Comparison of ENCODE assay signal across 15 cellular contexts in the genomic region with DNA sequence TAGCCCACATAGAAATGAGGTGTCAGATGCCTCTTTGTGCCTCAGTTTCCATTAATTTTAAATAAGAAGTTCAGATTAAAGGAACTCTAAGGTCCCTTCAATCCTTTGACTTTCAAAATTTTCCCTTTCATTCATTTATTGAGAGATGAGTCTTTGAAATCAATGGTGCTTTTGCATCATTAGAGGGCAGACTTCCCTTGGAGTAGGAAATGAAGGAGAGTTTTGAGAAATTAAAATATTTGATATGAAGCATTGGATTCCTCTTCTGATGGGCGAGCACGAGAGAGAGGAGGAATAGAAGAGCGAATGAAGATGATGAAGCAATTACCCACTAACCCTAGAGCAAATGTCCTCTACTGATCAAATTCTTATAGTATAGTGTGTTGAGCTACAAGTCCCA.
DNase-seq lines count a peak whose midpoint lies in the region; ATAC-seq, FAIRE-seq and TF ChIP-seq lines count a peak whose summit lies in the region.
"Had no signal": no experiment of that assay in that cellular context is flagged by ENCODE, and none has a peak within 500 bp of the region (broad histone marks: within the 10 kb centered on the region; RNA-seq: fewer than 3 reads in every experiment).

No MANE protein-coding gene starts in this region.

- H3K4me1 Mint-ChIP-seq in activated naive CD4-positive, alpha-beta T cell treated with anti-CD3 and anti-CD28 coated beads for 36 hours (ENCODE audit: low read depth), result no peaks in the 10 kb centered on the region

- peaks cover 14% of the 10 kb centered on the region for H3K27me3 Mint-ChIP-seq in activated naive CD4-positive, alpha-beta T cell treated with anti-CD3 and anti-CD28 coated beads for 36 hours (ENCODE audit: low read depth)

- DNase-seq in AG04449 (ENCODE audit: low read depth, low spot score), result no peak
- DNase-seq in HCEC 1CT, result peak; percentile 36
- DNase-seq in bronchial epithelial cell (ENCODE audit: low read depth), result no peak
- no peak for DNase-seq in keratinocyte (ENCODE audit: low read depth, low spot score)
- no peak for DNase-seq in activated naive CD4-positive, alpha-beta T cell treated with anti-CD3 and anti-CD28 coated beads for 36 hours
- no peak for DNase-seq in EL
- DNase-seq in ascending aorta (ENCODE audit: low spot score in 2 of 2), result no peak
- DNase-seq: activated CD8-positive, alpha-beta memory T cell treated with anti-CD3 and anti-CD28 coated beads, Interleukin-2, amount 50 U/mL, for 4 hours; activated naive CD4-positive, alpha-beta T cell treated with Interleukin-2 at 50 U/mL for 16 hours; GOT3; substantia nigra; T-helper 17 cell had no signal

- H3K36me3 ChIP-seq in bronchial epithelial cell (ENCODE audit: control insufficient read depth, insufficient read depth, low read length) (no peaks in the 10 kb centered on the region), keratinocyte (ENCODE audit: control insufficient read depth in 2 of 2, extremely low read depth in 1 of 2, insufficient read depth in 2 of 2, low read length in 2 of 2) (no peaks in the 10 kb centered on the region), ascending aorta (no peaks in the 10 kb centered on the region)
- H3K36me3 ChIP-seq: breast epithelium had no signal

- CTCF ChIA-PET in AG04449 (lab: Yijun Ruan, JAX), result interaction anchor here (0.8 to 1.8 kb wide), 14 partner anchors 13 to 241 kb away, joined by 3 to 20 read pairs (median 4); no protein-coding TSS in a partner anchor
- CTCF ChIA-PET in activated naive CD4-positive, alpha-beta T cell treated with anti-CD3 and anti-CD28 coated beads for 36 hours (lab: Charles Lee), result interaction anchor here (0.7 kb wide), 1 partner anchor 301 kb away, joined by 3 read pairs; no protein-coding TSS in a partner anchor

- intact Hi-C loops in activated naive CD4-positive, alpha-beta T cell treated with anti-CD3 and anti-CD28 coated beads for 36 hours (cut with micrococcal nuclease), result no loop called here
- intact Hi-C loops in ascending aorta (cut with DNase I), result loop anchor here (5.0 kb wide), 1 partner anchor 206 kb away; no protein-coding TSS in a partner anchor

- no peaks in the 10 kb centered on the region for H3K36me3 Mint-ChIP-seq in activated naive CD4-positive, alpha-beta T cell treated with anti-CD3 and anti-CD28 coated beads for 36 hours (ENCODE audit: low read depth)

- H3K27me3 ChIP-seq in bronchial epithelial cell (ENCODE audit: control insufficient read depth, insufficient read depth, low read length), result no peaks in the 10 kb centered on the region
- H3K27me3 ChIP-seq in keratinocyte (ENCODE audit: control insufficient read depth, extremely low read depth, insufficient read depth, low read length), result no peaks in the 10 kb centered on the region
- H3K27me3 ChIP-seq in ascending aorta, result no peaks in the 10 kb centered on the region
- H3K27me3 ChIP-seq: breast epithelium had no signal

- no peak overlapping the region for H3K4me2 ChIP-seq in keratinocyte (ENCODE audit: control insufficient read depth, extremely low read depth, insufficient read depth, low read depth, low read length)

- no peaks in the 10 kb centered on the region for H3K79me2 ChIP-seq in keratinocyte (ENCODE audit: control insufficient read depth, insufficient read depth, low read length)

- TF ChIP-seq POLR2A in GM18505 (IDR thresholded peaks at IDR 0.05; ENCODE audit: borderline replicate concordance, extremely low read depth, insufficient read depth, insufficient read length), result no peak

- no peaks in the 10 kb centered on the region for H3K4me1 ChIP-seq in keratinocyte (ENCODE audit: control insufficient read depth, extremely low read depth, insufficient read depth, low read length)
- H3K4me1 ChIP-seq in ascending aorta, result peaks cover 0 to 5% of the 10 kb centered on the region in 2 donors
- H3K4me1 ChIP-seq: breast epithelium had no signal

- dilution Hi-C loops in keratinocyte (cut with MboI; ENCODE audit: extremely low pct_ligation_motif_present, low sequenced_read_pairs), result no loop called here

- H3K27ac Mint-ChIP-seq in activated naive CD4-positive, alpha-beta T cell treated with anti-CD3 and anti-CD28 coated beads for 36 hours, result no peak overlapping the region
- H3K27ac Mint-ChIP-seq: T-helper 17 cell had no signal

- FAIRE-seq in bronchial epithelial cell (lab: Jason Lieb, UNC) (no peak), keratinocyte (lab: Jason Lieb, UNC) (no peak)

- H3K27ac ChIP-seq in keratinocyte (ENCODE audit: control insufficient read depth, insufficient read depth, low read length) (no peak overlapping the region), ascending aorta (no peak overlapping the region)
- H3K27ac ChIP-seq: breast epithelium had no signal

- POLR2A ChIA-PET in AG04449 (lab: Yijun Ruan, JAX), result no interaction called here

- H4K20me1 ChIP-seq in keratinocyte (ENCODE audit: control insufficient read depth, extremely low read depth, insufficient read depth, low read length), result no peaks in the 10 kb centered on the region

- H3K9me3 Mint-ChIP-seq in activated naive CD4-positive, alpha-beta T cell treated with anti-CD3 and anti-CD28 coated beads for 36 hours, result no peaks in the 10 kb centered on the region

- no peaks in the 10 kb centered on the region for H3K9me1 ChIP-seq in keratinocyte (ENCODE audit: control insufficient read depth, extremely low read depth, insufficient read depth, low read length)

- no peak overlapping the region for H3K9ac ChIP-seq in keratinocyte (ENCODE audit: control insufficient read depth, extremely low read depth, insufficient read depth, low read length)

- no peak overlapping the region for H2AFZ ChIP-seq in keratinocyte (ENCODE audit: control insufficient read depth, low read length)

- ATAC-seq in GM18505 (IDR thresholded peaks at IDR 0.05; ENCODE audit: unreplicated experiment), result no peak
- ATAC-seq: Right ventricle myocardium inferior, T-helper 17 cell had no signal

- no peak overlapping the region for H3K4me3 Mint-ChIP-seq in activated naive CD4-positive, alpha-beta T cell treated with anti-CD3 and anti-CD28 coated beads for 36 hours
- H3K4me3 Mint-ChIP-seq: T-helper 17 cell had no signal

- H3K4me3 ChIP-seq in AG04449 (ENCODE audit: low read depth, low read length) (no peak overlapping the region), bronchial epithelial cell (ENCODE audit: low read depth, low read length) (no peak overlapping the region), keratinocyte (ENCODE audit: control insufficient read depth in 2 of 3, extremely low read depth in 1 of 3, insufficient read depth in 2 of 3, low read depth in 1 of 3, low read length in 3 of 3) (no peak overlapping the region), ascending aorta (no peak overlapping the region)
- H3K4me3 ChIP-seq: breast epithelium had no signal

- TF ChIP-seq CTCF in AG04449 (IDR thresholded peaks at IDR 0.05; ENCODE audit: insufficient read depth, low read length, missing control alignments) (peak; percentile 17), bronchial epithelial cell (IDR thresholded peaks at IDR 0.05; ENCODE audit: insufficient read depth, low read length, severe bottlenecking) (peak; percentile 15), keratinocyte (optimal IDR thresholded peaks at IDR 0.05 in 1 of 3, IDR thresholded peaks at IDR 0.05 in 1 of 3, conservative IDR thresholded peaks at IDR 0.05 in 1 of 3; ENCODE audit: extremely low read depth in 1 of 3, insufficient read depth in 2 of 3, low read length in 3 of 3) (peak in 2 of 3 experiments; percentile 32 to 39), ascending aorta (IDR thresholded peaks at IDR 0.05) (no peak)

- H3K9me3 ChIP-seq in keratinocyte (ENCODE audit: control insufficient read depth, low read depth, low read length) (no peaks in the 10 kb centered on the region), ascending aorta (no peaks in the 10 kb centered on the region)
- H3K9me3 ChIP-seq: breast epithelium had no signal

Comparison
In these comparisons a context has a peak if more than half of its experiments do, and no peak if none do; other contexts are left out.
1. CTCF ChIP-seq: peak in AG04449 (single experiment), bronchial epithelial cell (single experiment) and keratinocyte (2 of 3); none in ascending aorta (0 of 3).